ENCODE assay signal across 8 cellular contexts in genomic region chr20:41004561-41005360, GRCh38. TPM values are rescaled to one million over a fixed set of nuclear protein-coding genes. Genes with fewer than 3 reads are reported as not detected.
DNase-seq lines count a peak whose midpoint lies in the region; ATAC-seq, FAIRE-seq and TF ChIP-seq lines count a peak whose summit lies in the region.

No MANE protein-coding gene starts in this region.

- no peaks in the 10 kb centered on the region for H3K9me3 Mint-ChIP-seq in MCF 10A (ENCODE audit: unreplicated experiment)

- peak overlapping the region; percentile 81 to 99 for H2BK12ac ChIP-seq in mesenchymal stem cell (ENCODE audit: low read length in 2 of 2)

- intact Hi-C loops in MCF 10A (cut with micrococcal nuclease) (loop anchor here (10.0 kb wide), 1 partner anchor 320 kb away; no protein-coding TSS in a partner anchor), pancreas (cut with DNase I) (no loop called here)

- no peak overlapping the region for H2AFZ ChIP-seq in mesenchymal stem cell (ENCODE audit: low read depth, low read length)
- H2AFZ ChIP-seq in MM.1S (ENCODE audit: low read length): no peak overlapping the region

- peak overlapping the region; percentile 83 for H3K9ac ChIP-seq in mesenchymal stem cell (ENCODE audit: low read length)
- H3K9ac ChIP-seq in MM.1S (ENCODE audit: low read length): no peak overlapping the region

- H3K9me3 ChIP-seq in AG04450 (ENCODE audit: control insufficient read depth, insufficient read depth, low read length): peaks cover 12% of the 10 kb centered on the region; the same call in 1 of the 2 replicates
- no peaks in the 10 kb centered on the region for H3K9me3 ChIP-seq in mesenchymal stem cell (ENCODE audit: control insufficient read depth, low read length)
- no peaks in the 10 kb centered on the region for H3K9me3 ChIP-seq in MM.1S (replicated peaks; ENCODE audit: insufficient read depth, low read length)
- H3K9me3 ChIP-seq in pancreas: no peaks in the 10 kb centered on the region

- no peaks in the 10 kb centered on the region for H3K36me3 ChIP-seq in mesenchymal stem cell (ENCODE audit: control insufficient read depth in 1 of 2, insufficient read depth in 2 of 2, low read depth in 1 of 2, low read length in 2 of 2)
- H3K36me3 ChIP-seq in MM.1S (replicated peaks; ENCODE audit: insufficient read depth, low read length): no peaks in the 10 kb centered on the region
- H3K36me3 ChIP-seq in pancreas: no peaks in the 10 kb centered on the region

- H3K4me1 ChIP-seq in mesenchymal stem cell (ENCODE audit: control insufficient read depth, insufficient read depth, low read depth, low read length): peaks cover 31% of the 10 kb centered on the region
- H3K4me1 ChIP-seq in MM.1S (ENCODE audit: low read length): peaks cover 28% of the 10 kb centered on the region
- peaks cover 5 to 34% (median 14%) of the 10 kb centered on the region in 3 donors for H3K4me1 ChIP-seq in pancreas

- no peaks in the 10 kb centered on the region for H3K79me2 ChIP-seq in MM.1S (ENCODE audit: low read length)

- H3K27me3 ChIP-seq in AG04450 (ENCODE audit: control insufficient read depth, insufficient read depth, low read length) (no peaks in the 10 kb centered on the region), mesenchymal stem cell (ENCODE audit: control insufficient read depth in 1 of 2, insufficient read depth in 1 of 2, low read length in 2 of 2) (no peaks in the 10 kb centered on the region), MM.1S (replicated peaks; ENCODE audit: insufficient read depth, low read length) (no peaks in the 10 kb centered on the region), pancreas (no peaks in the 10 kb centered on the region)

- no peaks in the 10 kb centered on the region for H3K9me2 ChIP-seq in MM.1S (replicated peaks; ENCODE audit: insufficient read depth, low read length)

- peak overlapping the region; percentile 79 for H3K4me3 Mint-ChIP-seq in MCF 10A (ENCODE audit: unreplicated experiment)

- H2BK5ac ChIP-seq in mesenchymal stem cell (ENCODE audit: low read depth, low read length, poor library complexity, severe bottlenecking): no peak overlapping the region

- peak overlapping the region; percentile 45 for H2AK5ac ChIP-seq in mesenchymal stem cell (ENCODE audit: low read length, severe bottlenecking)

- peak overlapping the region; percentile 29 to 86 for H3K18ac ChIP-seq in mesenchymal stem cell (ENCODE audit: low read depth in 1 of 2, low read length in 2 of 2)

- ATAC-seq in GM19463 (IDR thresholded peaks at IDR 0.05; ENCODE audit: unreplicated experiment) (no peak), pancreas (no peak)

- no peak for DNase-seq in AG04450 (ENCODE audit: low read depth, low spot score)
- peak; percentile 33 for DNase-seq in MV-4-11 (lab: John Stamatoyannopoulos, UW)
- peak; percentile 61 for DNase-seq in MCF 10A (ENCODE audit: unreplicated experiment)
- peak; percentile 52 for DNase-seq in mesenchymal stem cell
- DNase-seq in activated effector memory CD4-positive, alpha-beta T cell treated with Interleukin-2 at 50 U/mL for 16 hours: no peak
- no peak for DNase-seq in MM.1S
- no peak for DNase-seq in pancreas

- peaks cover 6% of the 10 kb centered on the region; the same call in 1 of the 2 replicates for H3F3A ChIP-seq in MM.1S (ENCODE audit: insufficient read depth, low read length)

- H2BK15ac ChIP-seq in mesenchymal stem cell (ENCODE audit: low read depth, poor library complexity, severe bottlenecking): peak overlapping the region; percentile 71

- no peak overlapping the region for H4K8ac ChIP-seq in mesenchymal stem cell (ENCODE audit: low read length)

- no peak for FAIRE-seq in pancreas (lab: Jason Lieb, UNC)

- H2BK120ac ChIP-seq in mesenchymal stem cell (ENCODE audit: low read depth, low read length): peak overlapping the region; percentile 21

- H3K4me3 ChIP-seq in AG04450 (ENCODE audit: low read depth, low read length): peak overlapping the region; percentile 57
- H3K4me3 ChIP-seq in mesenchymal stem cell (ENCODE audit: insufficient read depth in 1 of 2, low read depth in 1 of 2, low read length in 2 of 2): peak overlapping the region in 1 of 2 experiments; percentile 40
- H3K4me3 ChIP-seq in MM.1S (ENCODE audit: low read length): no peak overlapping the region
- no peak overlapping the region for H3K4me3 ChIP-seq in pancreas

- CTCF ChIA-PET in AG04450 (lab: Charles Lee) (interaction anchor here (0.6 to 3.0 kb wide), 2 partner anchors 14 to 16 kb away, joined by 3 to 12 read pairs; no protein-coding TSS in a partner anchor), MCF 10A (lab: Yijun Ruan, JAX) (interaction anchor here (0.6 to 4.0 kb wide), 12 partner anchors 13 to 327 kb away, joined by 3 to 34 read pairs (median 4); no protein-coding TSS in a partner anchor)

- peak overlapping the region; percentile 76 for H4K91ac ChIP-seq in mesenchymal stem cell (ENCODE audit: low read length)

- H3K27ac ChIP-seq in AG04450 (ENCODE audit: low read depth, low read length): peak overlapping the region; percentile 100
- H3K27ac ChIP-seq in mesenchymal stem cell (ENCODE audit: low read length, poor library complexity, severe bottlenecking): peak overlapping the region; percentile 35
- no peak overlapping the region for H3K27ac ChIP-seq in MM.1S (ENCODE audit: low read length)
- no peak overlapping the region for H3K27ac ChIP-seq in pancreas

- TF ChIP-seq CTCF in AG04450 (IDR thresholded peaks at IDR 0.05; ENCODE audit: low read depth, low read length) (no peak), MCF 10A (IDR thresholded peaks at IDR 0.05; ENCODE audit: unreplicated experiment) (no peak), MM.1S (IDR thresholded peaks at IDR 0.05; ENCODE audit: low read length) (no peak), pancreas (IDR thresholded peaks at IDR 0.05) (no peak)

- peak overlapping the region in 1 of 2 experiments; percentile 65 for H3K23ac ChIP-seq in mesenchymal stem cell (ENCODE audit: low read length in 2 of 2)

- peak overlapping the region; percentile 3 to 85 for H3K4ac ChIP-seq in mesenchymal stem cell (ENCODE audit: low read depth in 1 of 2, low read length in 2 of 2)

- H3K4me2 ChIP-seq in mesenchymal stem cell (ENCODE audit: low read length, poor library complexity, severe bottlenecking) (no peak overlapping the region), MM.1S (ENCODE audit: low read depth, low read length) (no peak overlapping the region)

- POLR2A ChIA-PET in AG04450 (lab: Yijun Ruan, JAX) (interaction anchor here (0.7 to 1.2 kb wide), 2 partner anchors 13 to 15 kb away, joined by 3 to 4 read pairs; no protein-coding TSS in a partner anchor), MCF 10A (lab: Yijun Ruan, JAX) (interaction anchor here (0.6 to 7.3 kb wide), 29 partner anchors 10 to 1101 kb away, joined by 3 to 83 read pairs (median 4); partner anchors contain the start of genes LPIN3, MAFB and TOP1)

- BruUV-seq in MCF 10A (replicated peaks; lab: Mats Ljungman, UMichigan): TSS peak; percentile 57

- 57% methylated on average over 8 of the region's 8 CpGs for WGBS in mesenchymal stem cell
- 53 to 54% methylated on average over 8 of the region's 8 CpGs for WGBS in pancreas, 2 donors

- peak overlapping the region; percentile 99 for H3K27ac Mint-ChIP-seq in MCF 10A (ENCODE audit: low read depth, unreplicated experiment)

- peaks cover 42% of the 10 kb centered on the region for H3K4me1 Mint-ChIP-seq in MCF 10A (ENCODE audit: insufficient read depth, unreplicated experiment)

- no peaks in the 10 kb centered on the region for H3K79me1 ChIP-seq in mesenchymal stem cell (replicated peaks; ENCODE audit: low read length, poor library complexity, severe bottlenecking)

- H3K14ac ChIP-seq in mesenchymal stem cell (ENCODE audit: low read length in 2 of 2): peak overlapping the region in 1 of 2 experiments; percentile 67

- no peaks in the 10 kb centered on the region for H3K36me3 Mint-ChIP-seq in MCF 10A (ENCODE audit: insufficient read depth, unreplicated experiment)

- H4K20me1 ChIP-seq in MM.1S (ENCODE audit: insufficient read depth, low read length): no peaks in the 10 kb centered on the region

- H3K27me3 Mint-ChIP-seq in MCF 10A (ENCODE audit: insufficient read depth, unreplicated experiment): no peaks in the 10 kb centered on the region

RNA-seq across cellular contexts. Expression of gene TOP1, which starts 23.9 kb away (rescaled TPM):
- polyA plus RNA-seq in AG04450 (2011; rRNA removed): 29.1 and 36.1 TPM in 2 replicates
- polyA minus RNA-seq in AG04450 (2011; rRNA and poly(A)+ RNA removed): 29.1 and 36.9 TPM in 2 replicates
- 141 and 174 TPM in 2 replicates for total RNA-seq in MCF 10A (2022)
- polyA plus RNA-seq in mesenchymal stem cell (2013, experiment 1 of 2): 68.4 TPM
- 65.1 TPM for polyA plus RNA-seq in mesenchymal stem cell (2013, experiment 2 of 2)
- 10 to 100 TPM in 5 of 6 donors, 1 to 10 TPM in 1; 9.6 to 25.6 (median 17.0) TPM for total RNA-seq in pancreas
- 10 to 100 TPM in 1 of 2 donors, 1 to 10 TPM in 1; 10.0 to 16.2 TPM for polyA plus RNA-seq in pancreas

Comparison
In these comparisons a context has a peak if more than half of its experiments do, and no peak if none do; other contexts are left out.
1. DNase-seq: peak in MV-4-11 (single experiment), MCF 10A (single experiment) and mesenchymal stem cell (single experiment); none in AG04450 (single experiment), activated effector memory CD4-positive, alpha-beta T cell treated with Interleukin-2 at 50 U/mL for 16 hours (single experiment), MM.1S (single experiment) and pancreas (0 of 6).
2. H3K27ac ChIP-seq: peak in AG04450 (single experiment) and mesenchymal stem cell (single experiment); none in MM.1S (single experiment) and pancreas (0 of 4).